In genomic region chr20:44204156-44204831, GRCh38 we compare ENCODE assay signal across 1 cellular context.
A peak's percentile ranks its signal among the peaks of the same experiment; 100 is the strongest.
TF ChIP-seq lines count a peak whose summit lies in the region.

No MANE protein-coding gene starts in this region.

TF ChIP-seq in Ishikawa, 13 proteins besides CTCF, POLR2A, EP300 and RAD21 (continued from another document):
- TF ChIP-seq REST (IDR thresholded peaks at IDR 0.05; ENCODE audit: low read depth), result no peak
- TF ChIP-seq CEBPB (IDR thresholded peaks at IDR 0.05), result 0 out of 2 replicates have a peak, but pooled peaks have one; percentile 14
- no peak for TF ChIP-seq CREB1 (IDR thresholded peaks at IDR 0.05; ENCODE audit: low read depth)
- TF ChIP-seq NFIC (IDR thresholded peaks at IDR 0.05), result peak; percentile 89
- TF ChIP-seq USF1 (IDR thresholded peaks at IDR 0.05), result 0 out of 2 replicates have a peak, but pooled peaks have one; percentile 14
- peak; percentile 66; the same call in 1 of the 2 replicates for TF ChIP-seq TCF12 (IDR thresholded peaks at IDR 0.05; ENCODE audit: low read depth)
- no peak for TF ChIP-seq YY1 (IDR thresholded peaks at IDR 0.05; ENCODE audit: low read depth)
- TF ChIP-seq EGR1 (IDR thresholded peaks at IDR 0.05), result no peak
